ENCODE assay signal across 11 cellular contexts in genomic region chr1:164712131-164713031, GRCh38.
DNase-seq lines count a peak whose midpoint lies in the region; ATAC-seq and TF ChIP-seq lines count a peak whose summit lies in the region.
"Had no signal": no experiment of that assay in that cellular context is flagged by ENCODE, and none has a peak within 500 bp of the region (broad histone marks: within the 10 kb centered on the region; RNA-seq: fewer than 3 reads in every experiment).

No MANE protein-coding gene starts in this region.

- TF ChIP-seq CTCF in WERI-Rb-1 (IDR thresholded peaks at IDR 0.05; ENCODE audit: low read depth, low read length) (no peak), omental fat pad (IDR thresholded peaks at IDR 0.05) (no peak)

- peak overlapping the region; percentile 84 for H3K27ac ChIP-seq in WERI-Rb-1
- H3K27ac ChIP-seq: epithelial cell of prostate, neutrophil had no signal

- no peaks in the 10 kb centered on the region for H3K9me3 ChIP-seq in WERI-Rb-1 (ENCODE audit: severe bottlenecking)
- H3K9me3 ChIP-seq: neutrophil had no signal

- no peaks in the 10 kb centered on the region for H3K27me3 ChIP-seq in WERI-Rb-1 (ENCODE audit: insufficient read depth, low read depth, severe bottlenecking)

- H3K4me3 ChIP-seq in WERI-Rb-1 (ENCODE audit: low read depth, low read length): no peak overlapping the region; the same call in 1 of the 2 replicates

- DNase-seq in D341Med (ENCODE audit: low spot score) (peak; percentile 85), WERI-Rb-1 (peak; percentile 78), Right ventricle myocardium superior (peak; percentile 46), omental fat pad (ENCODE audit: low spot score) (no peak), NCI-H526 (lab: John Stamatoyannopoulos, UW) (no peak)
- DNase-seq: NCI-H2029 had no signal

- intact Hi-C loops in Right ventricle myocardium superior (cut with DNase I): loop anchor here (10.0 kb wide), 1 partner anchor 72 kb away; no protein-coding TSS in a partner anchor

- ATAC-seq in Right ventricle myocardium superior (ENCODE audit: poor library complexity) (peak; percentile 74), omental fat pad (ENCODE audit: low FRiP score) (peak; percentile 53), HG03521 (IDR thresholded peaks at IDR 0.05; ENCODE audit: unreplicated experiment) (no peak), GM19351 (IDR thresholded peaks at IDR 0.05; ENCODE audit: unreplicated experiment) (no peak), HG03432 (IDR thresholded peaks at IDR 0.05; ENCODE audit: unreplicated experiment) (no peak)

- no peaks in the 10 kb centered on the region for H3K36me3 ChIP-seq in WERI-Rb-1
- H3K36me3 ChIP-seq: neutrophil had no signal

Comparison
In these comparisons a context has a peak if more than half of its experiments do, and no peak if none do; other contexts are left out.
1. DNase-seq: peak in D341Med (single experiment), WERI-Rb-1 (single experiment) and Right ventricle myocardium superior (single experiment); none in omental fat pad (single experiment) and NCI-H526 (0 of 2).
2. ATAC-seq: peak in Right ventricle myocardium superior (single experiment) and omental fat pad (single experiment); none in HG03521 (single experiment), GM19351 (single experiment) and HG03432 (single experiment).